11 cellular contexts compared by ENCODE assay signal in genomic region chr1:109926662-109927300, GRCh38. TPM values are rescaled to one million over a fixed set of nuclear protein-coding genes. Genes with fewer than 3 reads are reported as not detected.
DNase-seq lines count a peak whose midpoint lies in the region; ATAC-seq, FAIRE-seq and TF ChIP-seq lines count a peak whose summit lies in the region.
"Had no signal": no experiment of that assay in that cellular context is flagged by ENCODE, and none has a peak within 500 bp of the region (broad histone marks: within the 10 kb centered on the region; RNA-seq: fewer than 3 reads in every experiment).

No MANE protein-coding gene starts in this region.

- H4K20me1 ChIP-seq in HepG2 (ENCODE audit: insufficient read depth, low read length), result no peaks in the 10 kb centered on the region

- TF ChIP-seq POLR2A in HepG2 (IDR thresholded peaks at IDR 0.05; ENCODE audit: insufficient read depth in 1 of 2, low read depth in 2 of 2, low read length in 2 of 2), result no peak

- no peaks in the 10 kb centered on the region for H3K79me2 ChIP-seq in HepG2 (ENCODE audit: insufficient read depth, low read length)

- TF ChIP-seq RAD21 in liver (IDR thresholded peaks at IDR 0.05), result no peak
- TF ChIP-seq RAD21 in HepG2 (CRISPR knock-in tag; IDR thresholded peaks at IDR 0.05), result no peak

- FAIRE-seq in HepG2 (lab: Jason Lieb, UNC), result no peak
- FAIRE-seq: endothelial cell of umbilical vein had no signal

- in situ Hi-C loops in HepG2 (cut with HindIII; ENCODE audit: extremely low pct_ligation_motif_present, low pct_unique_long_range_greater_than_20kb), result no loop called here

- CTCF ChIA-PET in HepG2 (lab: Yijun Ruan, JAX; ENCODE audit: low intra/inter-chr PET ratio, low total read pairs), result no interaction called here

- POLR2A ChIA-PET in HepG2 (lab: Yijun Ruan, JAX), result interaction anchor here (0.9 to 1.0 kb wide), 2 partner anchors 34 to 58 kb away, joined by 3 read pairs; partner anchors contain the start of gene AHCYL1

- TF ChIP-seq EP300 in HepG2 (IDR thresholded peaks at IDR 0.05; ENCODE audit: low read depth in 2 of 2, low read length in 2 of 2), result no peak
- no peak for TF ChIP-seq EP300 in HepG2 (CRISPR knock-in tag; IDR thresholded peaks at IDR 0.05; ENCODE audit: borderline replicate concordance)

- no peak overlapping the region for H3K4me2 ChIP-seq in HepG2 (ENCODE audit: low read depth, low read length)

- H3K27ac ChIP-seq in liver (ENCODE audit: low read depth in 1 of 2, low read length in 2 of 2) (peak overlapping the region; percentile 55 to 69), HepG2 (ENCODE audit: extremely low read length, insufficient read depth, low read length) (no peak overlapping the region), dorsolateral prefrontal cortex (peak overlapping the region in 44 of 59 donors; percentile 13 to 83 (median 70))

- no peak for TF ChIP-seq CTCF in liver (IDR thresholded peaks at IDR 0.05; ENCODE audit: low read depth, low read length, missing input control)
- TF ChIP-seq CTCF in HepG2 (CRISPR knock-in tag; IDR thresholded peaks at IDR 0.05), result no peak
- TF ChIP-seq CTCF in dorsolateral prefrontal cortex (IDR thresholded peaks at IDR 0.05 in 54 of 56, conservative IDR thresholded peaks at IDR 0.05 in 2 of 56; ENCODE audit: low read depth in 1 of 56, partially characterized antibody in 56 of 56), result no peak
- no peak for TF ChIP-seq CTCF in omental fat pad (IDR thresholded peaks at IDR 0.05)

- intact Hi-C loops in HepG2 (cut with micrococcal nuclease; ENCODE audit: unreplicated experiment) (no loop called here), dorsolateral prefrontal cortex (cut with DNase I) (no loop called here)

- H3K4me3 ChIP-seq in liver (ENCODE audit: low read depth in 1 of 3, low read length in 3 of 3), result no peak overlapping the region
- no peak overlapping the region for H3K4me3 ChIP-seq in HepG2 (replicated peaks in 1 of 3; ENCODE audit: insufficient read depth in 1 of 3, low read depth in 2 of 3, low read length in 3 of 3)
- H3K4me3 ChIP-seq in dorsolateral prefrontal cortex, result no peak overlapping the region
- H3K4me3 ChIP-seq: testis had no signal

- BruUV-seq in HepG2 (replicated peaks; lab: Mats Ljungman, UMichigan), result no TSS peak

- H3K36me3 ChIP-seq in liver (ENCODE audit: control insufficient read depth in 4 of 4, insufficient read depth in 3 of 4, low read depth in 1 of 4, low read length in 3 of 4) (peaks cover 16 to 49% (median 29%) of the 10 kb centered on the region in 4 donors), HepG2 (replicated peaks in 1 of 2; ENCODE audit: control insufficient read depth in 1 of 2, insufficient read depth in 2 of 2, low read length in 2 of 2) (peaks cover 13 to 43% of the 10 kb centered on the region in 2 experiments; a peak in 4 of 5 replicates)

- peaks cover 28 to 46% (median 38%) of the 10 kb centered on the region in 4 donors for H3K4me1 ChIP-seq in liver (ENCODE audit: control insufficient read depth in 4 of 4, insufficient read depth in 4 of 4, low read length in 3 of 4)
- H3K4me1 ChIP-seq in HepG2 (ENCODE audit: insufficient read depth, low read length), result peaks cover 49% of the 10 kb centered on the region

- H3K9ac ChIP-seq in liver (ENCODE audit: low read depth in 1 of 2, low read length in 2 of 2) (no peak overlapping the region), HepG2 (ENCODE audit: insufficient read depth, low read depth, low read length) (no peak overlapping the region)

- ATAC-seq in HepG2 (no peak), omental fat pad (ENCODE audit: low FRiP score) (no peak), GM18502 (IDR thresholded peaks at IDR 0.05; ENCODE audit: poor library complexity, unreplicated experiment) (no peak), esophagus mucosa (no peak), GM18517 (IDR thresholded peaks at IDR 0.05; ENCODE audit: unreplicated experiment) (no peak)
- ATAC-seq: activated CD4-positive, CD25-positive, alpha-beta regulatory T cell treated with anti-CD3 and anti-CD28 coated beads, Interleukin-2, amount 50 U/mL, for 24 hours had no signal

- WGBS in liver, result 90% methylated on average over 2 of the region's 2 CpGs
- 100% methylated on average over 2 of the region's 2 CpGs for WGBS in HepG2 (ENCODE audit: low lambda C conversion rate)

- no peak overlapping the region for H2AFZ ChIP-seq in HepG2 (ENCODE audit: low read length)

- no peaks in the 10 kb centered on the region for H3K27me3 ChIP-seq in liver (ENCODE audit: control insufficient read depth in 4 of 4, insufficient read depth in 4 of 4, low read length in 3 of 4)
- no peaks in the 10 kb centered on the region for H3K27me3 ChIP-seq in HepG2 (ENCODE audit: control insufficient read depth in 1 of 2, insufficient read depth in 2 of 2, low read length in 2 of 2)
- no peaks in the 10 kb centered on the region for H3K27me3 ChIP-seq in dorsolateral prefrontal cortex
- H3K27me3 ChIP-seq: testis had no signal

- no peak for DNase-seq in HepG2 (ENCODE audit: low spot score)
- DNase-seq in dorsolateral prefrontal cortex, result no peak
- DNase-seq in omental fat pad (ENCODE audit: low spot score), result peak; percentile 24
- DNase-seq in NCI-H1694 treated with DMSO at 0.1 percent for 48 hours (lab: John Stamatoyannopoulos, UW), result no peak
- DNase-seq: testis had no signal

- H3K9me3 ChIP-seq in liver (ENCODE audit: control insufficient read depth in 4 of 4, low read length in 3 of 4), result no peaks in the 10 kb centered on the region
- H3K9me3 ChIP-seq in HepG2 (ENCODE audit: low read length), result no peaks in the 10 kb centered on the region
- H3K9me3 ChIP-seq: testis had no signal

RNA-seq across cellular contexts. Expression of gene CSF1, which starts 16.1 kb away (rescaled TPM):
- total RNA-seq in liver (10 to 100 TPM in 1 of 2 donors, 1 to 10 TPM in 1; 6.3 to 15.2 TPM), HepG2 (2016; rRNA removed; fragmentation: Illumina TruSeq; extraction: Trizol) (1.9 and 4.6 TPM in 2 replicates), dorsolateral prefrontal cortex (10 to 100 TPM in 117 of 120 experiments, 1 to 10 TPM in 3; 8.9 to 51.5 (median 20.8) TPM), omental fat pad (100 to 1,000 TPM; 103 to 158 (median 118) TPM), esophagus mucosa (4.6 TPM)
- polyA plus RNA-seq in liver (10 to 100 TPM; 11.0 to 11.7 TPM), HepG2 (2011; rRNA removed) (13.3 and 21.0 TPM in 2 replicates)
- total RNA-seq in HepG2 (2016; cell fraction: cytosol; rRNA removed; fragmentation: Illumina TruSeq; extraction: Trizol; ENCODE audit: low read depth), result 0.71 and 1.2 TPM in 2 replicates
- 1.8 and 4.9 TPM in 2 replicates for total RNA-seq in HepG2 (2016; cell fraction: insoluble cytoplasmic fraction; rRNA removed; fragmentation: Illumina TruSeq; extraction: Trizol)
- 1.3 and 2.0 TPM in 2 replicates for total RNA-seq in HepG2 (2016; cell fraction: membrane; rRNA removed; fragmentation: Illumina TruSeq; extraction: Trizol)
- total RNA-seq in HepG2 (2016; cell fraction: nucleus; rRNA removed; fragmentation: Illumina TruSeq; extraction: Trizol), result 7.8 and 7.9 TPM in 2 replicates
- 10.4 and 15.2 TPM in 2 replicates for polyA plus RNA-seq in HepG2 (2011; cell fraction: cytosol; rRNA removed)
- polyA plus RNA-seq in HepG2 (2011; cell fraction: nucleus; rRNA removed), result 23.0 and 27.9 TPM in 2 replicates
- polyA plus RNA-seq in HepG2 (2012), result 5.3 and 17.7 TPM in 2 replicates
- 0.42 and 0.62 TPM in 2 replicates for polyA plus RNA-seq in HepG2 (2016; cell fraction: cytosol; fragmentation: Illumina TruSeq; extraction: Trizol; ENCODE audit: low read depth)
- 1.8 and 2.7 TPM in 2 replicates for polyA plus RNA-seq in HepG2 (2016; cell fraction: insoluble cytoplasmic fraction; fragmentation: Illumina TruSeq; extraction: Trizol; ENCODE audit: low read depth)
- polyA plus RNA-seq in HepG2 (2016; cell fraction: membrane; fragmentation: Illumina TruSeq; extraction: Trizol; ENCODE audit: low read depth), result 0.71 and 1.0 TPM in 2 replicates
- 14.8 and 15.3 TPM in 2 replicates for polyA plus RNA-seq in HepG2 (2016; cell fraction: nucleus; fragmentation: Illumina TruSeq; extraction: Trizol; ENCODE audit: insufficient read depth, low read depth)
- polyA minus RNA-seq in HepG2 (2011; rRNA and poly(A)+ RNA removed; ENCODE audit: low replicate concordance), result 1.1 and 12.0 TPM in 2 replicates
- polyA minus RNA-seq in HepG2 (2011; cell fraction: cytosol; rRNA and poly(A)+ RNA removed), result 11.0 and 19.9 TPM in 2 replicates
- polyA minus RNA-seq in HepG2 (2011; cell fraction: nucleus; rRNA and poly(A)+ RNA removed), result 7.9 and 15.2 TPM in 2 replicates

RNA-seq across cellular contexts. Expression of gene AHCYL1, which starts 57.8 kb away (rescaled TPM):
- 10 to 100 TPM; 27.1 to 40.7 TPM for total RNA-seq in liver
- 10 to 100 TPM; 24.9 to 33.5 TPM for polyA plus RNA-seq in liver
- 40.9 and 63.2 TPM in 2 replicates for total RNA-seq in HepG2 (2016; rRNA removed; fragmentation: Illumina TruSeq; extraction: Trizol)
- 3.7 and 5.4 TPM in 2 replicates for total RNA-seq in HepG2 (2016; cell fraction: cytosol; rRNA removed; fragmentation: Illumina TruSeq; extraction: Trizol; ENCODE audit: low read depth)
- 40.0 and 59.5 TPM in 2 replicates for total RNA-seq in HepG2 (2016; cell fraction: insoluble cytoplasmic fraction; rRNA removed; fragmentation: Illumina TruSeq; extraction: Trizol)
- 22.3 and 23.2 TPM in 2 replicates for total RNA-seq in HepG2 (2016; cell fraction: membrane; rRNA removed; fragmentation: Illumina TruSeq; extraction: Trizol)
- 37.9 and 43.8 TPM in 2 replicates for total RNA-seq in HepG2 (2016; cell fraction: nucleus; rRNA removed; fragmentation: Illumina TruSeq; extraction: Trizol)
- 69.4 and 76.3 TPM in 2 replicates for polyA plus RNA-seq in HepG2 (2011; rRNA removed)
- 38.4 and 54.0 TPM in 2 replicates for polyA plus RNA-seq in HepG2 (2011; cell fraction: cytosol; rRNA removed)
- 64.7 and 65.0 TPM in 2 replicates for polyA plus RNA-seq in HepG2 (2011; cell fraction: nucleus; rRNA removed)
- 76.2 and 86.9 TPM in 2 replicates for polyA plus RNA-seq in HepG2 (2012)
- 3.1 TPM in 2 replicates for polyA plus RNA-seq in HepG2 (2016; cell fraction: cytosol; fragmentation: Illumina TruSeq; extraction: Trizol; ENCODE audit: low read depth)
- 70.3 and 75.5 TPM in 2 replicates for polyA plus RNA-seq in HepG2 (2016; cell fraction: insoluble cytoplasmic fraction; fragmentation: Illumina TruSeq; extraction: Trizol; ENCODE audit: low read depth)
- 12.5 and 13.4 TPM in 2 replicates for polyA plus RNA-seq in HepG2 (2016; cell fraction: membrane; fragmentation: Illumina TruSeq; extraction: Trizol; ENCODE audit: low read depth)
- polyA plus RNA-seq in HepG2 (2016; cell fraction: nucleus; fragmentation: Illumina TruSeq; extraction: Trizol; ENCODE audit: insufficient read depth, low read depth), result 70.7 and 72.2 TPM in 2 replicates
- 45.5 and 101 TPM in 2 replicates for polyA minus RNA-seq in HepG2 (2011; rRNA and poly(A)+ RNA removed; ENCODE audit: low replicate concordance)
- 37.5 and 49.8 TPM in 2 replicates for polyA minus RNA-seq in HepG2 (2011; cell fraction: cytosol; rRNA and poly(A)+ RNA removed)
- polyA minus RNA-seq in HepG2 (2011; cell fraction: nucleus; rRNA and poly(A)+ RNA removed), result 38.5 and 46.5 TPM in 2 replicates
- total RNA-seq in dorsolateral prefrontal cortex, result 100 to 1,000 TPM; 172 to 665 (median 292) TPM
- 100 to 1,000 TPM in 2 of 4 donors, 10 to 100 TPM in 2; 76.0 to 107 (median 95.8) TPM for total RNA-seq in omental fat pad
- 54.7 TPM for total RNA-seq in esophagus mucosa
